13 cellular contexts compared by ENCODE assay signal in genomic region chr22:35128637-35129036, GRCh38.
DNase-seq lines count a peak whose midpoint lies in the region; ATAC-seq lines count a peak whose summit lies in the region.
"Had no signal": no experiment of that assay in that cellular context is flagged by ENCODE, and none has a peak within 500 bp of the region (broad histone marks: within the 10 kb centered on the region; RNA-seq: fewer than 3 reads in every experiment).

No MANE protein-coding gene starts in this region.

- H3K9me3 Mint-ChIP-seq in activated T-helper 17 cell treated with anti-CD3 and anti-CD28 coated beads, Interleukin-2, amount 50 U/mL, for 72 hours: no peaks in the 10 kb centered on the region

- no peaks in the 10 kb centered on the region for H3K36me3 Mint-ChIP-seq in activated T-helper 17 cell treated with anti-CD3 and anti-CD28 coated beads, Interleukin-2, amount 50 U/mL, for 72 hours (ENCODE audit: low read depth)

- no peaks in the 10 kb centered on the region for H3K4me1 Mint-ChIP-seq in activated T-helper 17 cell treated with anti-CD3 and anti-CD28 coated beads, Interleukin-2, amount 50 U/mL, for 72 hours

- H3K27ac Mint-ChIP-seq in activated T-helper 17 cell treated with anti-CD3 and anti-CD28 coated beads, Interleukin-2, amount 50 U/mL, for 72 hours: no peak overlapping the region

- no peak for DNase-seq in DMS79 treated with DMSO at 0.1 percent for 48 hours (lab: John Stamatoyannopoulos, UW)
- no peak for DNase-seq in midbrain (lab: John Stamatoyannopoulos, UW)
- no peak for DNase-seq in NCI-H146 treated with DMSO at 0.1 percent for 48 hours (lab: John Stamatoyannopoulos, UW; ENCODE audit: unreplicated experiment)
- no peak for DNase-seq in NCI-H1092 treated with DMSO at 0.1 percent for 48 hours (lab: John Stamatoyannopoulos, UW)
- DNase-seq: colonic mucosa; EL; NCI-H1092; psoas muscle; stimulated activated CD4-positive, alpha-beta T cell treated with anti-CD3 and anti-CD28 coated beads, Interleukin-4, amount 100 ng/mL, for 1 hour had no signal

- peaks cover 50% of the 10 kb centered on the region for H3K27me3 Mint-ChIP-seq in activated T-helper 17 cell treated with anti-CD3 and anti-CD28 coated beads, Interleukin-2, amount 50 U/mL, for 72 hours

- no peak overlapping the region for H3K4me3 Mint-ChIP-seq in activated T-helper 17 cell treated with anti-CD3 and anti-CD28 coated beads, Interleukin-2, amount 50 U/mL, for 72 hours

- ATAC-seq in GM18517 (IDR thresholded peaks at IDR 0.05; ENCODE audit: unreplicated experiment) (peak; percentile 77), GM21360 (IDR thresholded peaks at IDR 0.05; ENCODE audit: unreplicated experiment) (peak; percentile 41), HG02938 (IDR thresholded peaks at IDR 0.05; ENCODE audit: unreplicated experiment) (peak; percentile 61)
- ATAC-seq in activated T-helper 17 cell treated with anti-CD3 and anti-CD28 coated beads, Interleukin-2, amount 50 U/mL, for 72 hours (replicated peaks): peak; percentile 83
- ATAC-seq: psoas muscle had no signal
